Comparison of ENCODE assay signal across 15 cellular contexts in the genomic region with DNA sequence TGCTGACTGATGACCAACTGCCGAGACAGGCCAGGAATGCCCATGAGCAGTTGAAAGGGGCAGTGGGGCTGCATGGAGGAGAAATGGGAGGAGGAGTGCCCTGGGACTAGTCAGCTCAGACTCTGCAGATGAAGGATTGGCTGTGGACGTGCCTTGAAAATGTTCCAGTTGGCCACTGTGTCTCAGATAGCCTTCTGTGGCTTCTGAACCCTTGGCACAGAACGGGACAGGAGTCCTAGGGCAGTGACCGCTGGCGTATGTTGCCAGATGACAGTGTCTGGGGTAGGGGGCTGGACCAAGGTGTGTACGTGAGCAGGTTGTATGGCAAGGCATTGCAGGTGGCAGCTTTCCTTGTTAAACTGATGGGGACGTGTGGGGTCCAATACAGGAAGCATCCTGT. TPM values are rescaled to one million over a fixed set of nuclear protein-coding genes. Genes with fewer than 3 reads are reported as not detected.
"Had no signal": no experiment of that assay in that cellular context is flagged by ENCODE, and none has a peak within 500 bp of the region (broad histone marks: within the 10 kb centered on the region; RNA-seq: fewer than 3 reads in every experiment).

No MANE protein-coding gene starts in this region.

RNA-seq across cellular contexts. Expression of gene CSAG2, which starts 2.6 kb away (rescaled TPM):
- total RNA-seq: activated B cell treated with CpG ODN at 0.5 μM for 24 hours; activated CD4-positive, alpha-beta T cell treated with anti-CD3 and anti-CD28 coated beads, Interleukin-2, amount 10 ng/mL, durations not matched to agents 24 days and 14 days; activated CD8-positive, alpha-beta memory T cell treated with anti-CD3 and anti-CD28 coated beads for 36 hours; activated CD8-positive, alpha-beta T cell treated with anti-CD3 and anti-CD28 coated beads for 36 hours; activated CD8-positive, alpha-beta T cell treated with anti-CD3 and anti-CD28 coated beads, Interleukin-2, amount 10 ng/mL, durations not matched to agents 7 days and 5 days; T-cell; T-helper 1 cell treated with Interleukin-12 subunit alpha and Interleukin-12 subunit beta and Interleukin-4 antibody, amounts not matched to agents 30 ng/mL and 1 ng/mL, for 36 hours; T-helper 17 cell; T-helper 2 cell treated with Interferon-gamma antibody and Interleukin-4, amounts not matched to agents 100 ng/mL and 5 ng/mL, for 36 hours; WTC11 had no signal

RNA-seq across cellular contexts. Expression of gene MAGEA3, which starts 7.9 kb away (rescaled TPM):
- total RNA-seq: activated B cell treated with CpG ODN at 0.5 μM for 24 hours; activated CD4-positive, alpha-beta memory T cell treated with anti-CD3 and anti-CD28 coated beads for 36 hours; activated CD4-positive, alpha-beta memory T cell treated with anti-CD3 and anti-CD28 coated beads, Interleukin-2, amount 10 ng/mL, durations not matched to agents 7 days and 5 days; activated CD4-positive, alpha-beta T cell treated with anti-CD3 and anti-CD28 coated beads for 36 hours; activated CD4-positive, alpha-beta T cell treated with anti-CD3 and anti-CD28 coated beads, Interleukin-2, amount 10 ng/mL, durations not matched to agents 24 days and 14 days; activated CD4-positive, alpha-beta T cell treated with anti-CD3 and anti-CD28 coated beads, Interleukin-2, amount 10 ng/mL, durations not matched to agents 7 days and 5 days; activated CD8-positive, alpha-beta memory T cell treated with anti-CD3 and anti-CD28 coated beads for 36 hours; activated CD8-positive, alpha-beta memory T cell treated with anti-CD3 and anti-CD28 coated beads, Interleukin-2, amount 10 ng/mL, durations not matched to agents 7 days and 5 days; activated CD8-positive, alpha-beta T cell treated with anti-CD3 and anti-CD28 coated beads for 36 hours; activated CD8-positive, alpha-beta T cell treated with anti-CD3 and anti-CD28 coated beads, Interleukin-2, amount 10 ng/mL, durations not matched to agents 7 days and 5 days; T-helper 1 cell treated with Interleukin-12 subunit alpha and Interleukin-12 subunit beta and Interleukin-4 antibody, amounts not matched to agents 30 ng/mL and 1 ng/mL, for 36 hours; T-helper 17 cell; T-helper 2 cell treated with Interferon-gamma antibody and Interleukin-4, amounts not matched to agents 100 ng/mL and 5 ng/mL, for 36 hours had no signal

RNA-seq across cellular contexts. Expression of gene MAGEA2B, which starts 7.9 kb away (rescaled TPM):
- total RNA-seq: activated B cell treated with CpG ODN at 0.5 μM for 24 hours; activated CD4-positive, alpha-beta memory T cell treated with anti-CD3 and anti-CD28 coated beads for 36 hours; activated CD4-positive, alpha-beta memory T cell treated with anti-CD3 and anti-CD28 coated beads, Interleukin-2, amount 10 ng/mL, durations not matched to agents 7 days and 5 days; activated CD4-positive, alpha-beta T cell treated with anti-CD3 and anti-CD28 coated beads for 36 hours; activated CD4-positive, alpha-beta T cell treated with anti-CD3 and anti-CD28 coated beads, Interleukin-2, amount 10 ng/mL, durations not matched to agents 24 days and 14 days; activated CD4-positive, alpha-beta T cell treated with anti-CD3 and anti-CD28 coated beads, Interleukin-2, amount 10 ng/mL, durations not matched to agents 7 days and 5 days; activated CD8-positive, alpha-beta memory T cell treated with anti-CD3 and anti-CD28 coated beads for 36 hours; activated CD8-positive, alpha-beta memory T cell treated with anti-CD3 and anti-CD28 coated beads, Interleukin-2, amount 10 ng/mL, durations not matched to agents 7 days and 5 days; activated CD8-positive, alpha-beta T cell treated with anti-CD3 and anti-CD28 coated beads for 36 hours; activated CD8-positive, alpha-beta T cell treated with anti-CD3 and anti-CD28 coated beads, Interleukin-2, amount 10 ng/mL, durations not matched to agents 7 days and 5 days; T-cell; T-helper 1 cell treated with Interleukin-12 subunit alpha and Interleukin-12 subunit beta and Interleukin-4 antibody, amounts not matched to agents 30 ng/mL and 1 ng/mL, for 36 hours; T-helper 17 cell; T-helper 2 cell treated with Interferon-gamma antibody and Interleukin-4, amounts not matched to agents 100 ng/mL and 5 ng/mL, for 36 hours had no signal

RNA-seq across cellular contexts. Expression of gene CSAG1, which starts 27.0 kb away (rescaled TPM):
- total RNA-seq: activated B cell treated with CpG ODN at 0.5 μM for 24 hours; activated CD4-positive, alpha-beta memory T cell treated with anti-CD3 and anti-CD28 coated beads for 36 hours; activated CD4-positive, alpha-beta memory T cell treated with anti-CD3 and anti-CD28 coated beads, Interleukin-2, amount 10 ng/mL, durations not matched to agents 7 days and 5 days; activated CD4-positive, alpha-beta T cell treated with anti-CD3 and anti-CD28 coated beads for 36 hours; activated CD4-positive, alpha-beta T cell treated with anti-CD3 and anti-CD28 coated beads, Interleukin-2, amount 10 ng/mL, durations not matched to agents 24 days and 14 days; activated CD4-positive, alpha-beta T cell treated with anti-CD3 and anti-CD28 coated beads, Interleukin-2, amount 10 ng/mL, durations not matched to agents 7 days and 5 days; activated CD8-positive, alpha-beta memory T cell treated with anti-CD3 and anti-CD28 coated beads for 36 hours; activated CD8-positive, alpha-beta memory T cell treated with anti-CD3 and anti-CD28 coated beads, Interleukin-2, amount 10 ng/mL, durations not matched to agents 7 days and 5 days; activated CD8-positive, alpha-beta T cell treated with anti-CD3 and anti-CD28 coated beads for 36 hours; activated CD8-positive, alpha-beta T cell treated with anti-CD3 and anti-CD28 coated beads, Interleukin-2, amount 10 ng/mL, durations not matched to agents 7 days and 5 days; T-cell; T-helper 1 cell treated with Interleukin-12 subunit alpha and Interleukin-12 subunit beta and Interleukin-4 antibody, amounts not matched to agents 30 ng/mL and 1 ng/mL, for 36 hours; T-helper 17 cell; T-helper 2 cell treated with Interferon-gamma antibody and Interleukin-4, amounts not matched to agents 100 ng/mL and 5 ng/mL, for 36 hours had no signal

RNA-seq across cellular contexts. Expression of gene MAGEA12, which starts 27.1 kb away (rescaled TPM):
- total RNA-seq: activated B cell treated with CpG ODN at 0.5 μM for 24 hours; activated CD4-positive, alpha-beta memory T cell treated with anti-CD3 and anti-CD28 coated beads for 36 hours; activated CD4-positive, alpha-beta memory T cell treated with anti-CD3 and anti-CD28 coated beads, Interleukin-2, amount 10 ng/mL, durations not matched to agents 7 days and 5 days; activated CD4-positive, alpha-beta T cell treated with anti-CD3 and anti-CD28 coated beads for 36 hours; activated CD4-positive, alpha-beta T cell treated with anti-CD3 and anti-CD28 coated beads, Interleukin-2, amount 10 ng/mL, durations not matched to agents 24 days and 14 days; activated CD4-positive, alpha-beta T cell treated with anti-CD3 and anti-CD28 coated beads, Interleukin-2, amount 10 ng/mL, durations not matched to agents 7 days and 5 days; activated CD8-positive, alpha-beta memory T cell treated with anti-CD3 and anti-CD28 coated beads for 36 hours; activated CD8-positive, alpha-beta memory T cell treated with anti-CD3 and anti-CD28 coated beads, Interleukin-2, amount 10 ng/mL, durations not matched to agents 7 days and 5 days; activated CD8-positive, alpha-beta T cell treated with anti-CD3 and anti-CD28 coated beads for 36 hours; activated CD8-positive, alpha-beta T cell treated with anti-CD3 and anti-CD28 coated beads, Interleukin-2, amount 10 ng/mL, durations not matched to agents 7 days and 5 days; T-helper 1 cell treated with Interleukin-12 subunit alpha and Interleukin-12 subunit beta and Interleukin-4 antibody, amounts not matched to agents 30 ng/mL and 1 ng/mL, for 36 hours; T-helper 17 cell; T-helper 2 cell treated with Interferon-gamma antibody and Interleukin-4, amounts not matched to agents 100 ng/mL and 5 ng/mL, for 36 hours had no signal
